In the genomic region with DNA sequence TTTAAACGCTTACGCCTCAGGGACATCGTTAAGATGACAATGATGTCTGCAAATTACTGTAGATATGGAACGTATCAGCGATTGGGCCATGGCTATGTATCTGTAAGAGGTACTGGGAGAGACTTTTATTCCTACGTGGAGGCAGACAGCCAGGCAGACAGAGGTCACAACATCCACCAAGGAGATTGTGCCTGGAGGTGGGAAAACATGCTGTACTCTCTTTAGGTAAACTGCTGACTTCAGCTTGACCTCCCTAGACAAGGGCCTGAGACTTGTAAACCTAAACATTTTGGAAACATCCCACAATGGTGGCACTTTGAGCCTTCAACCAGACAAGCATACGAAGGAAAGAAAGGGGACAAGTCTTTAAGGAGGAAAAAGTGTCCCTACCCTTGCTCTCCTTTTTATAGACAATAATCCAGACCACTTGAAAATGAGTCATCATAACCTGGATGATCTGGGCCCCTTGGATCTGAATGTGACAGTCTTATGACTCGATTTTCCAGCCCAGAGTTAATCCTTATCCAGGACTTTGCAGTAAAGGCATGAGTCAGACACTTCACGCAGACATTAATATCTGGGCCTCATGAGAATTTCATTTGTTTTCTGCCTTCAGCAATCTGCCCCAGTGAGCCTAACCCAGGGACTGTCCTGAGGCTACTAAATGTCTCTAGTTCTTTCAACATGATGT, we compare ENCODE assay signal across 1 cellular context.
TF ChIP-seq lines count a peak whose summit lies in the region.

No MANE protein-coding gene starts in this region.

TF ChIP-seq in HCT116, 20 proteins besides CTCF, POLR2A, EP300 and RAD21 (continued from another document):
- TF ChIP-seq, protein P1, sequence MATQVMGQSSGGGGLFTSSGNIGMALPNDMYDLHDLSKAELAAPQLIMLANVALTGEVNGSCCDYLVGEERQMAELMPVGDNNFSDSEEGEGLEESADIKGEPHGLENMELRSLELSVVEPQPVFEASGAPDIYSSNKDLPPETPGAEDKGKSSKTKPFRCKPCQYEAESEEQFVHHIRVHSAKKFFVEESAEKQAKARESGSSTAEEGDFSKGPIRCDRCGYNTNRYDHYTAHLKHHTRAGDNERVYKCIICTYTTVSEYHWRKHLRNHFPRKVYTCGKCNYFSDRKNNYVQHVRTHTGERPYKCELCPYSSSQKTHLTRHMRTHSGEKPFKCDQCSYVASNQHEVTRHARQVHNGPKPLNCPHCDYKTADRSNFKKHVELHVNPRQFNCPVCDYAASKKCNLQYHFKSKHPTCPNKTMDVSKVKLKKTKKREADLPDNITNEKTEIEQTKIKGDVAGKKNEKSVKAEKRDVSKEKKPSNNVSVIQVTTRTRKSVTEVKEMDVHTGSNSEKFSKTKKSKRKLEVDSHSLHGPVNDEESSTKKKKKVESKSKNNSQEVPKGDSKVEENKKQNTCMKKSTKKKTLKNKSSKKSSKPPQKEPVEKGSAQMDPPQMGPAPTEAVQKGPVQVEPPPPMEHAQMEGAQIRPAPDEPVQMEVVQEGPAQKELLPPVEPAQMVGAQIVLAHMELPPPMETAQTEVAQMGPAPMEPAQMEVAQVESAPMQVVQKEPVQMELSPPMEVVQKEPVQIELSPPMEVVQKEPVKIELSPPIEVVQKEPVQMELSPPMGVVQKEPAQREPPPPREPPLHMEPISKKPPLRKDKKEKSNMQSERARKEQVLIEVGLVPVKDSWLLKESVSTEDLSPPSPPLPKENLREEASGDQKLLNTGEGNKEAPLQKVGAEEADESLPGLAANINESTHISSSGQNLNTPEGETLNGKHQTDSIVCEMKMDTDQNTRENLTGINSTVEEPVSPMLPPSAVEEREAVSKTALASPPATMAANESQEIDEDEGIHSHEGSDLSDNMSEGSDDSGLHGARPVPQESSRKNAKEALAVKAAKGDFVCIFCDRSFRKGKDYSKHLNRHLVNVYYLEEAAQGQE (IDR thresholded peaks at IDR 0.05; ENCODE audit: low read depth), result no peak
- TF ChIP-seq SIN3A (IDR thresholded peaks at IDR 0.05; ENCODE audit: low read depth) (peak; percentile 59; the same call in 1 of the 2 replicates), SRF (IDR thresholded peaks at IDR 0.05; ENCODE audit: low read depth) (no peak), CBX3 (IDR thresholded peaks at IDR 0.05; ENCODE audit: low read depth) (peak; percentile 54; the same call in 1 of the 2 replicates)
- TF ChIP-seq, protein P2, sequence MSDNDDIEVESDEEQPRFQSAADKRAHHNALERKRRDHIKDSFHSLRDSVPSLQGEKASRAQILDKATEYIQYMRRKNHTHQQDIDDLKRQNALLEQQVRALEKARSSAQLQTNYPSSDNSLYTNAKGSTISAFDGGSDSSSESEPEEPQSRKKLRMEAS (IDR thresholded peaks at IDR 0.05), result peak; percentile 42; the same call in 1 of the 2 replicates
TF ChIP-seq in HCT116: peak in this region for 7.
